Comparison of ENCODE assay signal across 9 cellular contexts in genomic region chr2:230347659-230348305, GRCh38.
A peak's percentile ranks its signal among the peaks of the same experiment; 100 is the strongest.
DNase-seq lines count a peak whose midpoint lies in the region; ATAC-seq and TF ChIP-seq lines count a peak whose summit lies in the region.
"Had no signal": no experiment of that assay in that cellular context is flagged by ENCODE, and none has a peak within 500 bp of the region (broad histone marks: within the 10 kb centered on the region; RNA-seq: fewer than 3 reads in every experiment).

No MANE protein-coding gene starts in this region.

- H3K9me3 ChIP-seq in WERI-Rb-1 (ENCODE audit: severe bottlenecking), result no peaks in the 10 kb centered on the region

- peak; percentile 61 for ATAC-seq in activated naive CD8-positive, alpha-beta T cell treated with anti-CD3 and anti-CD28 coated beads, Interleukin-2, amount 50 U/mL, for 24 hours
- ATAC-seq in HG03196 (IDR thresholded peaks at IDR 0.05; ENCODE audit: unreplicated experiment), result no peak
- ATAC-seq in HG02970 (IDR thresholded peaks at IDR 0.05; ENCODE audit: low FRiP score, unreplicated experiment), result no peak

- H3K27ac ChIP-seq in WERI-Rb-1, result no peak overlapping the region
- H3K27ac ChIP-seq: SK-N-MC had no signal

- peaks cover 58% of the 10 kb centered on the region for H3K36me3 Mint-ChIP-seq in activated naive CD8-positive, alpha-beta T cell treated with anti-CD3 and anti-CD28 coated beads, Interleukin-2, amount 50 U/mL, for 24 hours (ENCODE audit: low read depth)
- peaks cover 73% of the 10 kb centered on the region for H3K36me3 Mint-ChIP-seq in stimulated activated naive CD8-positive, alpha-beta T cell treated with anti-CD3 and anti-CD28 coated beads, Interleukin-15, Interleukin-2, amounts not matched to agents 100 ng/mL and 50 ng/mL, for 24 hours (ENCODE audit: low read depth)

- no peaks in the 10 kb centered on the region for H3K36me3 ChIP-seq in WERI-Rb-1

- H3K27me3 ChIP-seq in WERI-Rb-1 (ENCODE audit: insufficient read depth, low read depth, severe bottlenecking), result peaks cover 9% of the 10 kb centered on the region

- H3K4me3 ChIP-seq in WERI-Rb-1 (ENCODE audit: low read depth, low read length), result no peak overlapping the region
- H3K4me3 ChIP-seq: SK-N-MC had no signal

- peak; percentile 56 for DNase-seq in stimulated activated CD4-positive, alpha-beta T cell treated with anti-CD3 and anti-CD28 coated beads, Interleukin-15, amount 100 ng/mL, for 24 hours
- DNase-seq in stimulated activated CD4-positive, alpha-beta T cell treated with anti-CD3 and anti-CD28 coated beads, Interleukin-4, amount 100 ng/mL, for 1 hour, result no peak
- peak; percentile 52 for DNase-seq in LoVo (ENCODE audit: low spot score)
- DNase-seq in activated naive CD8-positive, alpha-beta T cell treated with anti-CD3 and anti-CD28 coated beads, Interleukin-2, amount 50 U/mL, for 24 hours, result peak; percentile 56
- no peak for DNase-seq in WERI-Rb-1

- H3K4me3 Mint-ChIP-seq in activated naive CD8-positive, alpha-beta T cell treated with anti-CD3 and anti-CD28 coated beads, Interleukin-2, amount 50 U/mL, for 24 hours, result peak overlapping the region; percentile 35
- H3K4me3 Mint-ChIP-seq in stimulated activated naive CD8-positive, alpha-beta T cell treated with anti-CD3 and anti-CD28 coated beads, Interleukin-15, Interleukin-2, amounts not matched to agents 100 ng/mL and 50 ng/mL, for 24 hours, result peak overlapping the region; percentile 52

- H3K27ac Mint-ChIP-seq in activated naive CD8-positive, alpha-beta T cell treated with anti-CD3 and anti-CD28 coated beads, Interleukin-2, amount 50 U/mL, for 24 hours, result peak overlapping the region; percentile 80
- H3K27ac Mint-ChIP-seq in stimulated activated naive CD8-positive, alpha-beta T cell treated with anti-CD3 and anti-CD28 coated beads, Interleukin-15, Interleukin-2, amounts not matched to agents 100 ng/mL and 50 ng/mL, for 24 hours, result peak overlapping the region; percentile 91

- H3K9me3 Mint-ChIP-seq in activated naive CD8-positive, alpha-beta T cell treated with anti-CD3 and anti-CD28 coated beads, Interleukin-2, amount 50 U/mL, for 24 hours, result peaks cover 31% of the 10 kb centered on the region
- H3K9me3 Mint-ChIP-seq in stimulated activated naive CD8-positive, alpha-beta T cell treated with anti-CD3 and anti-CD28 coated beads, Interleukin-15, Interleukin-2, amounts not matched to agents 100 ng/mL and 50 ng/mL, for 24 hours, result peaks cover 21% of the 10 kb centered on the region

- no peaks in the 10 kb centered on the region for H3K27me3 Mint-ChIP-seq in activated naive CD8-positive, alpha-beta T cell treated with anti-CD3 and anti-CD28 coated beads, Interleukin-2, amount 50 U/mL, for 24 hours
- no peaks in the 10 kb centered on the region for H3K27me3 Mint-ChIP-seq in stimulated activated naive CD8-positive, alpha-beta T cell treated with anti-CD3 and anti-CD28 coated beads, Interleukin-15, Interleukin-2, amounts not matched to agents 100 ng/mL and 50 ng/mL, for 24 hours

- no peak for TF ChIP-seq CTCF in WERI-Rb-1 (IDR thresholded peaks at IDR 0.05; ENCODE audit: low read depth, low read length)

- peaks cover 73% of the 10 kb centered on the region for H3K4me1 Mint-ChIP-seq in activated naive CD8-positive, alpha-beta T cell treated with anti-CD3 and anti-CD28 coated beads, Interleukin-2, amount 50 U/mL, for 24 hours
- H3K4me1 Mint-ChIP-seq in stimulated activated naive CD8-positive, alpha-beta T cell treated with anti-CD3 and anti-CD28 coated beads, Interleukin-15, Interleukin-2, amounts not matched to agents 100 ng/mL and 50 ng/mL, for 24 hours (ENCODE audit: low read depth), result peaks cover 77% of the 10 kb centered on the region

Comparison
In these comparisons a context has a peak if more than half of its experiments do, and no peak if none do; other contexts are left out.
1. DNase-seq: peak in stimulated activated CD4-positive, alpha-beta T cell treated with anti-CD3 and anti-CD28 coated beads, Interleukin-15, amount 100 ng/mL, for 24 hours (single experiment), LoVo (single experiment) and activated naive CD8-positive, alpha-beta T cell treated with anti-CD3 and anti-CD28 coated beads, Interleukin-2, amount 50 U/mL, for 24 hours (single experiment); none in stimulated activated CD4-positive, alpha-beta T cell treated with anti-CD3 and anti-CD28 coated beads, Interleukin-4, amount 100 ng/mL, for 1 hour (single experiment) and WERI-Rb-1 (single experiment).